ENCODE assay signal across 25 cellular contexts in the genomic region with DNA sequence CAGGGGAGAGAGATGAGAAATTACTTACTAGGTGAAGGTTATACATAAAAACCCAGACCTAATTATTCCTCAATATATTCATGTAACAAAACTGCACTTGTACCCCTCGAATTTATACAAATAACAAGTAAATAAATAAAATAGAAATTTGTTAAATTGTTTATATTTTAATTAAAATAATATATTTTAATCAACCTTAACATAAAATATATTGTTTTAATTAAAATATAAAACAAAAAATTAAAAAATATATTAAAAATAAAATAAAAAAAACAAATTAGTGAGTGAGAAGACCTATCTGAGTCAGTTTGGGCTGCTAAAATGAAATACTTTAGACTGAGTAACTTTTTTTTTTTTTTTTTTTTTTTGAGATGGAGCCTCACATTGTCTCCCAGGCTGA.
"Had no signal": no experiment of that assay in that cellular context is flagged by ENCODE, and none has a peak within 500 bp of the region (broad histone marks: within the 10 kb centered on the region; RNA-seq: fewer than 3 reads in every experiment).

No MANE protein-coding gene starts in this region.

- H3K36me3 ChIP-seq: heart left ventricle, left ventricle myocardium inferior, ovary, prostate gland, spleen, suprapubic skin, thoracic aorta, tibial nerve, upper lobe of left lung, vagina had no signal

- DNase-seq: heart left ventricle; left ventricle myocardium inferior; mesendoderm; naive B cell; ovary; posterior cingulate gyrus; retina; right cardiac atrium; spleen; stimulated activated CD4-positive, alpha-beta T cell treated with anti-CD3 and anti-CD28 coated beads, Interleukin-4, amount 100 ng/mL, for 24 hours; stimulated activated naive CD4-positive, alpha-beta T cell; upper lobe of left lung had no signal

- H3K27me3 ChIP-seq: heart left ventricle, ovary, spleen, suprapubic skin, tibial nerve, upper lobe of left lung, vagina had no signal

- FAIRE-seq: keratinocyte had no signal

- H3K27me3 Mint-ChIP-seq: naive B cell; natural killer cell treated with Interleukin-12 subunit alpha and Interleukin-12 subunit beta and Interleukin-15 and Interleukin-18, amount 100 ng/mL, for 72 hours; stimulated activated naive CD8-positive, alpha-beta T cell treated with anti-CD3 and anti-CD28 coated beads, Interleukin-15, Interleukin-2, amounts not matched to agents 100 ng/mL and 50 ng/mL, for 24 hours had no signal

- H3K36me3 Mint-ChIP-seq: mesothelial cell of epicardium; naive B cell; stimulated activated effector memory CD8-positive, alpha-beta T cell treated with anti-CD3 and anti-CD28 coated beads, Interleukin-12 subunit alpha, Interleukin-12 subunit beta, amount 100 ng/mL, for 72 hours had no signal

- H3K4me3 Mint-ChIP-seq: mesothelial cell of epicardium; naive B cell; natural killer cell treated with Interleukin-12 subunit alpha and Interleukin-12 subunit beta and Interleukin-15 and Interleukin-18, amount 100 ng/mL, for 72 hours; stimulated activated effector memory CD8-positive, alpha-beta T cell treated with anti-CD3 and anti-CD28 coated beads, Interleukin-12 subunit alpha, Interleukin-12 subunit beta, amount 100 ng/mL, for 72 hours; stimulated activated naive CD8-positive, alpha-beta T cell treated with anti-CD3 and anti-CD28 coated beads, Interleukin-15, Interleukin-2, amounts not matched to agents 100 ng/mL and 50 ng/mL, for 24 hours had no signal

- ATAC-seq: heart left ventricle; natural killer cell treated with Interleukin-12 subunit alpha and Interleukin-12 subunit beta and Interleukin-15 and Interleukin-18, amount 100 ng/mL, for 72 hours; right cardiac atrium; sciatic nerve had no signal

- H3K9me3 ChIP-seq: ovary, prostate gland, suprapubic skin, thoracic aorta, vagina had no signal

- H3K27ac ChIP-seq: heart left ventricle, left ventricle myocardium inferior, ovary, prostate gland, skin epidermis, spleen, suprapubic skin, thoracic aorta, tibial nerve, upper lobe of left lung, vagina had no signal

- H3K4me3 ChIP-seq: heart left ventricle, left ventricle myocardium inferior, lung, ovary, prostate gland, skin epidermis, spleen, suprapubic skin, thoracic aorta, tibial nerve, upper lobe of left lung, vagina had no signal

- H3K4me1 ChIP-seq: heart left ventricle, left ventricle myocardium inferior, prostate gland, spleen, suprapubic skin, tibial nerve, upper lobe of left lung, vagina had no signal

- H3K4me1 Mint-ChIP-seq: mesothelial cell of epicardium; naive B cell; stimulated activated effector memory CD8-positive, alpha-beta T cell treated with anti-CD3 and anti-CD28 coated beads, Interleukin-12 subunit alpha, Interleukin-12 subunit beta, amount 100 ng/mL, for 72 hours had no signal

- H3K27ac Mint-ChIP-seq: mesothelial cell of epicardium; naive B cell; natural killer cell treated with Interleukin-12 subunit alpha and Interleukin-12 subunit beta and Interleukin-15 and Interleukin-18, amount 100 ng/mL, for 72 hours; stimulated activated effector memory CD8-positive, alpha-beta T cell treated with anti-CD3 and anti-CD28 coated beads, Interleukin-12 subunit alpha, Interleukin-12 subunit beta, amount 100 ng/mL, for 72 hours; stimulated activated naive CD8-positive, alpha-beta T cell treated with anti-CD3 and anti-CD28 coated beads, Interleukin-15, Interleukin-2, amounts not matched to agents 100 ng/mL and 50 ng/mL, for 24 hours had no signal
